ENCODE assay signal across 12 cellular contexts in genomic region chr5:77773734-77774280, GRCh38.
DNase-seq lines count a peak whose midpoint lies in the region; ATAC-seq and TF ChIP-seq lines count a peak whose summit lies in the region.
"Had no signal": no experiment of that assay in that cellular context is flagged by ENCODE, and none has a peak within 500 bp of the region (broad histone marks: within the 10 kb centered on the region; RNA-seq: fewer than 3 reads in every experiment).

No MANE protein-coding gene starts in this region.

- ATAC-seq in central memory CD8-positive, alpha-beta T cell (replicated peaks; ENCODE audit: extremely low read depth, poor library complexity, severe bottlenecking): no peak
- ATAC-seq in HG02623 (IDR thresholded peaks at IDR 0.05; ENCODE audit: unreplicated experiment) (no peak), GM21423 (IDR thresholded peaks at IDR 0.05; ENCODE audit: unreplicated experiment) (no peak)
- ATAC-seq: left cardiac atrium had no signal

- TF ChIP-seq CTCF in DOHH2 (IDR thresholded peaks at IDR 0.05; ENCODE audit: low read depth, low read length, poor library complexity, severe bottlenecking): no peak
- no peak for TF ChIP-seq CTCF in Loucy (conservative IDR thresholded peaks at IDR 0.05; ENCODE audit: low read length)

- H3K9ac ChIP-seq in Loucy (ENCODE audit: low read depth, low read length, poor library complexity, severe bottlenecking): peak overlapping the region; percentile 88

- peaks cover 19% of the 10 kb centered on the region; the same call in 1 of the 2 replicates for H4K20me1 ChIP-seq in DOHH2 (ENCODE audit: control insufficient read depth, insufficient read depth, low read depth, low read length)
- peaks cover 69% of the 10 kb centered on the region for H4K20me1 ChIP-seq in Loucy (ENCODE audit: insufficient read depth, low read length, poor library complexity, severe bottlenecking)

- H3K27me3 ChIP-seq in DOHH2 (ENCODE audit: control insufficient read depth, low read length) (no peaks in the 10 kb centered on the region), Loucy (ENCODE audit: insufficient read depth, low read length, poor library complexity, severe bottlenecking) (no peaks in the 10 kb centered on the region), neuron (ENCODE audit: insufficient read depth, low read length) (no peaks in the 10 kb centered on the region)

- no peaks in the 10 kb centered on the region for H3K9me2 ChIP-seq in DOHH2 (replicated peaks; ENCODE audit: control insufficient read depth, low read length)
- no peaks in the 10 kb centered on the region for H3K9me2 ChIP-seq in Loucy (replicated peaks; ENCODE audit: low read depth, low read length)

- H3K36me3 ChIP-seq in DOHH2 (ENCODE audit: control insufficient read depth, low read length) (peaks cover 67% of the 10 kb centered on the region), Loucy (ENCODE audit: insufficient read depth, low read length) (no peaks in the 10 kb centered on the region), neuron (ENCODE audit: insufficient read depth, low read length) (peaks cover 21% of the 10 kb centered on the region)

- H3K4me2 ChIP-seq in DOHH2 (ENCODE audit: low read length) (peak overlapping the region; percentile 99), Loucy (ENCODE audit: low read depth, low read length, poor library complexity, severe bottlenecking) (peak overlapping the region; percentile 93)

- no peak overlapping the region for H2AFZ ChIP-seq in Loucy (ENCODE audit: low read length)
- no peak overlapping the region for H2AFZ ChIP-seq in neuron (ENCODE audit: low read depth, low read length)

- no peaks in the 10 kb centered on the region for H3K9me3 Mint-ChIP-seq in central memory CD8-positive, alpha-beta T cell

- no peak overlapping the region for H3K27ac ChIP-seq in DOHH2 (ENCODE audit: low read depth, low read length)

- H3K4me3 ChIP-seq in DOHH2 (ENCODE audit: low read length) (peak overlapping the region; percentile 96), Loucy (ENCODE audit: low read length, poor library complexity, severe bottlenecking) (peak overlapping the region; percentile 87), neuron (ENCODE audit: low read length) (peak overlapping the region; percentile 75)

- peak overlapping the region; percentile 90 for H3K4me3 Mint-ChIP-seq in central memory CD8-positive, alpha-beta T cell

- H3K4me1 Mint-ChIP-seq in central memory CD8-positive, alpha-beta T cell: peaks cover 44% of the 10 kb centered on the region

- H3K27me3 Mint-ChIP-seq in central memory CD8-positive, alpha-beta T cell: no peaks in the 10 kb centered on the region

- H3K9me3 ChIP-seq in DOHH2 (ENCODE audit: control insufficient read depth, insufficient read depth, low read length) (no peaks in the 10 kb centered on the region), Loucy (ENCODE audit: insufficient read depth, low read depth, low read length) (no peaks in the 10 kb centered on the region), neuron (ENCODE audit: low read length) (peaks cover 3% of the 10 kb centered on the region)

- H3K79me2 ChIP-seq in DOHH2 (ENCODE audit: control insufficient read depth, low read length): peaks cover 72% of the 10 kb centered on the region
- peaks cover 69% of the 10 kb centered on the region for H3K79me2 ChIP-seq in Loucy (ENCODE audit: insufficient read depth, low read length)

- DNase-seq in central memory CD8-positive, alpha-beta T cell (ENCODE audit: low spot score in 2 of 2): no peak
- no peak for DNase-seq in activated naive CD4-positive, alpha-beta T cell (lab: John Stamatoyannopoulos, UW)
- DNase-seq in stimulated activated CD4-positive, alpha-beta T cell treated with anti-CD3 and anti-CD28 coated beads, Interleukin-4, amount 100 ng/mL, for 4 hours: no peak
- DNase-seq: aorta, GDM1, left cardiac atrium, NCI-H2029 treated with DMSO at 0.1 percent for 48 hours had no signal

- peak overlapping the region; percentile 95 for H3K27ac Mint-ChIP-seq in central memory CD8-positive, alpha-beta T cell (ENCODE audit: low read depth)

- no peaks in the 10 kb centered on the region for H3F3A ChIP-seq in DOHH2 (ENCODE audit: control insufficient read depth, insufficient read depth)
- H3F3A ChIP-seq in Loucy (ENCODE audit: low read depth): no peaks in the 10 kb centered on the region

- peaks cover 29% of the 10 kb centered on the region for H3K36me3 Mint-ChIP-seq in central memory CD8-positive, alpha-beta T cell (ENCODE audit: insufficient read depth)

- H3K4me1 ChIP-seq in DOHH2 (ENCODE audit: control insufficient read depth, low read length): peaks cover 37% of the 10 kb centered on the region
- H3K4me1 ChIP-seq in Loucy (ENCODE audit: insufficient read depth, low read length, poor library complexity, severe bottlenecking): peaks cover 69% of the 10 kb centered on the region
- H3K4me1 ChIP-seq in neuron (ENCODE audit: insufficient read depth, low read length): peaks cover 27% of the 10 kb centered on the region
